Comparison of ENCODE assay signal across 1 cellular context in genomic region chr6:83824388-83824801, GRCh38.
TF ChIP-seq lines count a peak whose summit lies in the region.

No MANE protein-coding gene starts in this region.

TF ChIP-seq in H1, 55 proteins besides CTCF, POLR2A, EP300 and RAD21 (continued from another document):
- TF ChIP-seq, protein P1, sequence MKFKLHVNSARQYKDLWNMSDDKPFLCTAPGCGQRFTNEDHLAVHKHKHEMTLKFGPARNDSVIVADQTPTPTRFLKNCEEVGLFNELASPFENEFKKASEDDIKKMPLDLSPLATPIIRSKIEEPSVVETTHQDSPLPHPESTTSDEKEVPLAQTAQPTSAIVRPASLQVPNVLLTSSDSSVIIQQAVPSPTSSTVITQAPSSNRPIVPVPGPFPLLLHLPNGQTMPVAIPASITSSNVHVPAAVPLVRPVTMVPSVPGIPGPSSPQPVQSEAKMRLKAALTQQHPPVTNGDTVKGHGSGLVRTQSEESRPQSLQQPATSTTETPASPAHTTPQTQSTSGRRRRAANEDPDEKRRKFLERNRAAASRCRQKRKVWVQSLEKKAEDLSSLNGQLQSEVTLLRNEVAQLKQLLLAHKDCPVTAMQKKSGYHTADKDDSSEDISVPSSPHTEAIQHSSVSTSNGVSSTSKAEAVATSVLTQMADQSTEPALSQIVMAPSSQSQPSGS (IDR thresholded peaks at IDR 0.05; ENCODE audit: low read length): no peak
- no peak for TF ChIP-seq SUZ12 (IDR thresholded peaks at IDR 0.05; ENCODE audit: low read length)
- TF ChIP-seq NANOG (IDR thresholded peaks at IDR 0.05; ENCODE audit: insufficient read depth, low read depth, low read length, poor library complexity, severe bottlenecking): no peak
- TF ChIP-seq USF2 (IDR thresholded peaks at IDR 0.05; ENCODE audit: low read length): no peak
- TF ChIP-seq SP2 (IDR thresholded peaks at IDR 0.05; ENCODE audit: low read length): no peak
- TF ChIP-seq RXRA (IDR thresholded peaks at IDR 0.05; ENCODE audit: insufficient read depth, low read depth, low read length): no peak
- TF ChIP-seq TAF7 (optimal IDR thresholded peaks at IDR 0.05; ENCODE audit: borderline replicate concordance, low read depth, low read length): no peak
- TF ChIP-seq ZNF274 (IDR thresholded peaks at IDR 0.05; ENCODE audit: borderline replicate concordance, extremely low read depth, low read length): no peak
- no peak for TF ChIP-seq GTF2F1 (IDR thresholded peaks at IDR 0.05; ENCODE audit: borderline replicate concordance, low read depth, low read length)
- TF ChIP-seq KDM5A (IDR thresholded peaks at IDR 0.05; ENCODE audit: low read length): no peak
- TF ChIP-seq NRF1 (IDR thresholded peaks at IDR 0.05; ENCODE audit: low read depth, low read length): no peak
TF ChIP-seq in H1: peak in this region for 0.
